13 cellular contexts compared by ENCODE assay signal in genomic region chr1:110477445-110477957, GRCh38. TPM values are rescaled to one million over a fixed set of nuclear protein-coding genes. Genes with fewer than 3 reads are reported as not detected.
DNase-seq lines count a peak whose midpoint lies in the region; ATAC-seq, FAIRE-seq and TF ChIP-seq lines count a peak whose summit lies in the region.
"Had no signal": no experiment of that assay in that cellular context is flagged by ENCODE, and none has a peak within 500 bp of the region (broad histone marks: within the 10 kb centered on the region; RNA-seq: fewer than 3 reads in every experiment).

No MANE protein-coding gene starts in this region.

- TF ChIP-seq RAD21 in GM12878 (IDR thresholded peaks at IDR 0.05; ENCODE audit: insufficient read depth, low read depth, low read length), result no peak

- H3K4me3 Mint-ChIP-seq in CD8-positive, alpha-beta memory T cell, result no peak overlapping the region
- H3K4me3 Mint-ChIP-seq: effector memory CD8-positive, alpha-beta T cell had no signal

- POLR2A ChIA-PET in GM12878 (lab: Charles Lee), result no interaction called here
- POLR2A ChIA-PET in CD8-positive, alpha-beta memory T cell (lab: Charles Lee), result no interaction called here

- H3K9ac ChIP-seq in DND-41 (ENCODE audit: low read depth, low read length) (no peak overlapping the region), GM12878 (ENCODE audit: control insufficient read depth, insufficient read depth, low read length) (no peak overlapping the region), mesendoderm (ENCODE audit: low read length) (no peak overlapping the region)

- H3K4me1 Mint-ChIP-seq in CD8-positive, alpha-beta memory T cell, result no peaks in the 10 kb centered on the region

- intact Hi-C loops in GM12878 (cut with micrococcal nuclease; ENCODE audit: unreplicated experiment), result no loop called here

- no peaks in the 10 kb centered on the region for H3K9me3 Mint-ChIP-seq in CD8-positive, alpha-beta memory T cell
- H3K9me3 Mint-ChIP-seq: effector memory CD8-positive, alpha-beta T cell had no signal

- peaks cover 9 to 19% of the 10 kb centered on the region in 2 donors for H3K27me3 Mint-ChIP-seq in CD8-positive, alpha-beta memory T cell

- H3K9me3 ChIP-seq in DND-41 (ENCODE audit: insufficient read depth, low read length, severe bottlenecking), result no peaks in the 10 kb centered on the region
- H3K9me3 ChIP-seq in GM12878 (replicated peaks; ENCODE audit: control insufficient read depth, insufficient read depth, low read length), result no peaks in the 10 kb centered on the region
- H3K9me3 ChIP-seq in CD8-positive, alpha-beta memory T cell (ENCODE audit: low read length), result no peaks in the 10 kb centered on the region
- H3K9me3 ChIP-seq: spleen had no signal

- no peak overlapping the region for H3K4ac ChIP-seq in mesendoderm (ENCODE audit: low read depth, low read length)

- CTCF ChIA-PET in GM12878 (lab: Yijun Ruan, JAX), result interaction anchor here (2.0 kb wide), 1 partner anchor 18 kb away, joined by 14 read pairs; no protein-coding TSS in a partner anchor
- CTCF ChIA-PET in CD8-positive, alpha-beta memory T cell (lab: Charles Lee), result interaction anchor here (1.0 to 1.3 kb wide), 2 partner anchors 18 to 19 kb away, joined by 3 to 4 read pairs; no protein-coding TSS in a partner anchor

- TF ChIP-seq POLR2A in GM12878 (IDR thresholded peaks at IDR 0.05; ENCODE audit: low read depth, low read length), result no peak

- H2AFZ ChIP-seq in DND-41 (ENCODE audit: low read depth, low read length) (no peak overlapping the region), GM12878 (ENCODE audit: control insufficient read depth, low read depth, low read length) (no peak overlapping the region)

- peaks cover 10% of the 10 kb centered on the region for H3K27me3 ChIP-seq in DND-41 (ENCODE audit: insufficient read depth, low read length, poor library complexity)
- no peaks in the 10 kb centered on the region for H3K27me3 ChIP-seq in HL-60 (ENCODE audit: insufficient read depth, poor library complexity, severe bottlenecking)
- H3K27me3 ChIP-seq in GM12878 (replicated peaks in 1 of 2; ENCODE audit: control insufficient read depth in 2 of 2, insufficient read depth in 2 of 2, low read length in 1 of 2), result peaks cover 0 to 1% of the 10 kb centered on the region in 2 experiments; a peak in 2 of 4 replicates
- H3K27me3 ChIP-seq in mesendoderm (ENCODE audit: insufficient read depth, low read length, poor library complexity), result no peaks in the 10 kb centered on the region
- no peaks in the 10 kb centered on the region for H3K27me3 ChIP-seq in CD8-positive, alpha-beta memory T cell (ENCODE audit: insufficient read depth, low read length, poor library complexity, severe bottlenecking)
- H3K27me3 ChIP-seq: spleen had no signal

- no peak overlapping the region for H3K23ac ChIP-seq in mesendoderm (ENCODE audit: low read length)

- no peak overlapping the region for H2AK5ac ChIP-seq in mesendoderm (ENCODE audit: low read length)

- no peak overlapping the region for H2BK15ac ChIP-seq in mesendoderm (replicated peaks; ENCODE audit: low read depth)

- no peak overlapping the region for H4K5ac ChIP-seq in mesendoderm (ENCODE audit: low read length)

- H3K27ac ChIP-seq in DND-41 (ENCODE audit: low read length), result no peak overlapping the region
- no peak overlapping the region for H3K27ac ChIP-seq in HL-60 (replicated peaks)
- no peak overlapping the region for H3K27ac ChIP-seq in GM12878 (ENCODE audit: control insufficient read depth, insufficient read depth)
- no peak overlapping the region for H3K27ac ChIP-seq in mesendoderm (ENCODE audit: low read depth, low read length)
- no peak overlapping the region for H3K27ac ChIP-seq in CD8-positive, alpha-beta memory T cell (ENCODE audit: low read depth, low read length)
- H3K27ac ChIP-seq: spleen had no signal

- no peak overlapping the region for H3K18ac ChIP-seq in mesendoderm (ENCODE audit: low read length)

- H3K4me2 ChIP-seq in DND-41 (ENCODE audit: insufficient read depth, low read length), result no peak overlapping the region
- H3K4me2 ChIP-seq in GM12878 (ENCODE audit: control insufficient read depth, insufficient read depth), result no peak overlapping the region
- no peak overlapping the region for H3K4me2 ChIP-seq in mesendoderm (ENCODE audit: low read length)

- RAD21 ChIA-PET in GM12878 (lab: Charles Lee; ENCODE audit: unreplicated experiment), result interaction anchor here (1.6 kb wide), 1 partner anchor 18 kb away, joined by 8 read pairs; no protein-coding TSS in a partner anchor

- 0% methylated on average over 3 of the region's 3 CpGs for WGBS in GM12878 (ENCODE audit: insufficient coverage, insufficient replicate concordance, low lambda C conversion rate, missing lambda C conversion rate)
- WGBS in mesendoderm (ENCODE audit: extremely low coverage, insufficient coverage, low lambda C conversion rate), result no CpG with 5 or more reads among the region's 3 CpGs

- TF ChIP-seq CTCF in DND-41 (IDR thresholded peaks at IDR 0.05; ENCODE audit: borderline replicate concordance, extremely low read depth, low read length, poor library complexity, severe bottlenecking) (peak; percentile 39), HL-60 (IDR thresholded peaks at IDR 0.05; ENCODE audit: insufficient read depth, low read length) (peak; percentile 22), GM12878 (IDR thresholded peaks at IDR 0.05 in 2 of 3, conservative IDR thresholded peaks at IDR 0.05 in 1 of 3; ENCODE audit: control insufficient read depth in 2 of 3, extremely low read depth in 1 of 3, insufficient read depth in 1 of 3, low read depth in 3 of 3, low read length in 3 of 3) (peak; percentile 9 to 34 (median 26); a peak in 4 of 6 replicates)

- no peak for TF ChIP-seq EP300 in GM12878 (IDR thresholded peaks at IDR 0.05; ENCODE audit: borderline replicate concordance in 1 of 2, control insufficient read depth in 1 of 2, low read depth in 2 of 2, low read length in 2 of 2)

- no peak overlapping the region for H3K56ac ChIP-seq in mesendoderm (ENCODE audit: low read length)

- in situ Hi-C loops in GM12878 (cut with MboI), result no loop called here

- SMC1A ChIA-PET in GM12878 (lab: Charles Lee; ENCODE audit: uncharacterized antibody, unreplicated experiment), result interaction anchor here (1.1 to 1.6 kb wide), 2 partner anchors 19 to 69 kb away, joined by 4 read pairs; no protein-coding TSS in a partner anchor

- no peaks in the 10 kb centered on the region for H3K4me1 ChIP-seq in DND-41 (ENCODE audit: insufficient read depth, low read length)
- no peaks in the 10 kb centered on the region for H3K4me1 ChIP-seq in GM12878 (ENCODE audit: control insufficient read depth, insufficient read depth, low read length)
- H3K4me1 ChIP-seq in mesendoderm (ENCODE audit: control insufficient read depth, low read depth, low read length), result no peaks in the 10 kb centered on the region
- H3K4me1 ChIP-seq in CD8-positive, alpha-beta memory T cell (ENCODE audit: insufficient read depth, low read length), result no peaks in the 10 kb centered on the region

- peak; percentile 58; the same call in 2 of the 3 replicates for ATAC-seq in DND-41 (ENCODE audit: insufficient read depth, low read depth)
- peak; percentile 63; the same call in 2 of the 3 replicates for ATAC-seq in GM12878
- ATAC-seq: effector memory CD8-positive, alpha-beta T cell had no signal

- no peak for FAIRE-seq in GM12878 (lab: Jason Lieb, UNC)

- H4K20me1 ChIP-seq in DND-41 (ENCODE audit: insufficient read depth, low read length), result peaks cover 3% of the 10 kb centered on the region; the same call in 1 of the 2 replicates
- H4K20me1 ChIP-seq in GM12878 (ENCODE audit: control insufficient read depth, insufficient read depth), result no peaks in the 10 kb centered on the region

- no TSS peak for BruUV-seq in GM12878 (replicated peaks; lab: Mats Ljungman, UMichigan)

- no peak overlapping the region for H3K27ac Mint-ChIP-seq in CD8-positive, alpha-beta memory T cell
- H3K27ac Mint-ChIP-seq: effector memory CD8-positive, alpha-beta T cell had no signal

- H3K36me3 ChIP-seq in DND-41 (ENCODE audit: insufficient read depth, low read length) (no peaks in the 10 kb centered on the region), GM12878 (ENCODE audit: control insufficient read depth in 2 of 2, insufficient read depth in 2 of 2, low read length in 1 of 2) (no peaks in the 10 kb centered on the region), mesendoderm (ENCODE audit: control insufficient read depth, insufficient read depth, low read length) (no peaks in the 10 kb centered on the region)
- no peaks in the 10 kb centered on the region for H3K36me3 ChIP-seq in CD8-positive, alpha-beta memory T cell (ENCODE audit: insufficient read depth, low read length)
- H3K36me3 ChIP-seq: spleen had no signal

- no peak overlapping the region for H3K4me3 ChIP-seq in DND-41 (ENCODE audit: low read depth in 1 of 2, low read length in 2 of 2)
- no peak overlapping the region for H3K4me3 ChIP-seq in HL-60 (replicated peaks; ENCODE audit: insufficient read depth, low read length)
- H3K4me3 ChIP-seq in GM12878, result no peak overlapping the region
- H3K4me3 ChIP-seq in mesendoderm (ENCODE audit: low read length), result no peak overlapping the region
- no peak overlapping the region for H3K4me3 ChIP-seq in CD8-positive, alpha-beta memory T cell (ENCODE audit: low read length)
- H3K4me3 ChIP-seq: spleen had no signal

- H3K36me3 Mint-ChIP-seq in CD8-positive, alpha-beta memory T cell, result no peaks in the 10 kb centered on the region

- H2BK5ac ChIP-seq in mesendoderm (ENCODE audit: low read length), result no peak overlapping the region

- H3K79me1 ChIP-seq in mesendoderm (ENCODE audit: low read length), result no peaks in the 10 kb centered on the region

- no peak overlapping the region for H4K8ac ChIP-seq in mesendoderm (ENCODE audit: low read depth, low read length)

- DNase-seq in DND-41, result no peak
- no peak for DNase-seq in HL-60 (ENCODE audit: low read depth in 1 of 2, low spot score in 1 of 2)
- no peak for DNase-seq in GM12878 (ENCODE audit: low read depth, low spot score)
- peak; percentile 57 for DNase-seq in mesendoderm
- no peak for DNase-seq in CD8-positive, alpha-beta memory T cell
- DNase-seq in DMS79 (lab: John Stamatoyannopoulos, UW), result no peak
- DNase-seq in glomerular visceral epithelial cell (ENCODE audit: extremely low spot score), result no peak
- no peak for DNase-seq in T-helper 9 cell
- DNase-seq: activated naive CD4-positive, alpha-beta T cell treated with Interleukin-2 at 50 U/mL for 16 hours; effector memory CD8-positive, alpha-beta T cell; spleen; T1000 had no signal

- H3K79me2 ChIP-seq in DND-41 (ENCODE audit: insufficient read depth, low read length), result no peaks in the 10 kb centered on the region
- no peaks in the 10 kb centered on the region for H3K79me2 ChIP-seq in GM12878 (ENCODE audit: control insufficient read depth, insufficient read depth, low read length)
- H3K79me2 ChIP-seq in mesendoderm (ENCODE audit: control insufficient read depth, insufficient read depth, low read length), result no peaks in the 10 kb centered on the region

- H2BK120ac ChIP-seq in mesendoderm (ENCODE audit: low read depth, low read length), result no peak overlapping the region

RNA-seq across cellular contexts. Expression of gene PROK1, which starts 26.6 kb away (rescaled TPM):
- total RNA-seq in GM12878 (2013; cell fraction: nucleolus; rRNA removed), result not detected in 2 replicates
- not detected in 2 replicates for total RNA-seq in GM12878 (2014; rRNA removed)
- not detected in 2 replicates for total RNA-seq in GM12878 (2014; rRNA removed; fragmentation: Illumina TruSeq; extraction: Trizol)
- total RNA-seq in GM12878 (2021), result not detected in 2 replicates
- not detected for polyA plus RNA-seq in GM12878 (2011; ENCODE audit: low read depth)
- not detected in 2 replicates for polyA plus RNA-seq in GM12878 (2011; rRNA removed)
- polyA plus RNA-seq in GM12878 (2011; cell fraction: cytosol; rRNA removed), result not detected in 2 replicates
- 0.10 and 0.13 TPM in 2 replicates for polyA plus RNA-seq in GM12878 (2011; cell fraction: nucleus; rRNA removed)
- polyA plus RNA-seq in GM12878 (2012), result not detected in 2 replicates
- not detected in 2 replicates for polyA plus RNA-seq in GM12878 (2014; fragmentation: Illumina TruSeq; extraction: Trizol)
- polyA plus RNA-seq in GM12878 (2014; fragmentation: Nextera tagmentation; extraction: Ambion mirVana), result not detected
- polyA plus RNA-seq in GM12878 (2014; rRNA removed), result not detected in 2 replicates
- not detected for polyA plus RNA-seq in GM12878 (2016; fragmentation: Nextera tagmentation; extraction: Ambion mirVana)
- not detected in 2 replicates for polyA minus RNA-seq in GM12878 (2011; rRNA and poly(A)+ RNA removed)
- not detected in 2 replicates for polyA minus RNA-seq in GM12878 (2011; cell fraction: cytosol; rRNA and poly(A)+ RNA removed)
- not detected in 2 replicates for polyA minus RNA-seq in GM12878 (2011; cell fraction: nucleus; rRNA and poly(A)+ RNA removed)
- polyA plus RNA-seq in mesendoderm (2013, experiment 1 of 2), result 1.0 TPM
- polyA plus RNA-seq in mesendoderm (2013, experiment 2 of 2), result 0.95 TPM
- total RNA-seq in CD8-positive, alpha-beta memory T cell, result not detected
- not detected for polyA plus RNA-seq in CD8-positive, alpha-beta memory T cell
- total RNA-seq: liver had no signal

RNA-seq across cellular contexts. Expression of gene KCNA10, which starts 41.5 kb away (rescaled TPM):
- not detected in 2 replicates for total RNA-seq in GM12878 (2013; cell fraction: nucleolus; rRNA removed)
- total RNA-seq in GM12878 (2014; rRNA removed) (not detected in 2 replicates), GM12878 (2014; rRNA removed; fragmentation: Illumina TruSeq; extraction: Trizol) (not detected in 2 replicates), GM12878 (2021) (not detected in 2 replicates)
- not detected for polyA plus RNA-seq in GM12878 (2011; ENCODE audit: low read depth)
- polyA plus RNA-seq in GM12878 (2011; rRNA removed) (not detected in 2 replicates), GM12878 (2014; fragmentation: Illumina TruSeq; extraction: Trizol) (not detected in 2 replicates), GM12878 (2014; fragmentation: Nextera tagmentation; extraction: Ambion mirVana) (not detected), GM12878 (2014; rRNA removed) (not detected in 2 replicates), GM12878 (2016; fragmentation: Nextera tagmentation; extraction: Ambion mirVana) (not detected)
- polyA plus RNA-seq in GM12878 (2011; cell fraction: cytosol; rRNA removed), result not detected in 2 replicates
- polyA plus RNA-seq in GM12878 (2011; cell fraction: nucleus; rRNA removed), result not detected in 2 replicates
- not detected in 2 replicates for polyA plus RNA-seq in GM12878 (2012)
- polyA minus RNA-seq in GM12878 (2011; rRNA and poly(A)+ RNA removed), result not detected in 2 replicates
- polyA minus RNA-seq in GM12878 (2011; cell fraction: cytosol; rRNA and poly(A)+ RNA removed), result not detected in 2 replicates
- not detected in 2 replicates for polyA minus RNA-seq in GM12878 (2011; cell fraction: nucleus; rRNA and poly(A)+ RNA removed)
- polyA plus RNA-seq in mesendoderm (2013, experiment 1 of 2), result not detected
- polyA plus RNA-seq in mesendoderm (2013, experiment 2 of 2), result not detected
- not detected for total RNA-seq in CD8-positive, alpha-beta memory T cell
- polyA plus RNA-seq in CD8-positive, alpha-beta memory T cell, result not detected
- total RNA-seq: liver had no signal
- polyA plus RNA-seq: liver, spleen had no signal
